ENCODE assay signal across 20 cellular contexts in the genomic region with DNA sequence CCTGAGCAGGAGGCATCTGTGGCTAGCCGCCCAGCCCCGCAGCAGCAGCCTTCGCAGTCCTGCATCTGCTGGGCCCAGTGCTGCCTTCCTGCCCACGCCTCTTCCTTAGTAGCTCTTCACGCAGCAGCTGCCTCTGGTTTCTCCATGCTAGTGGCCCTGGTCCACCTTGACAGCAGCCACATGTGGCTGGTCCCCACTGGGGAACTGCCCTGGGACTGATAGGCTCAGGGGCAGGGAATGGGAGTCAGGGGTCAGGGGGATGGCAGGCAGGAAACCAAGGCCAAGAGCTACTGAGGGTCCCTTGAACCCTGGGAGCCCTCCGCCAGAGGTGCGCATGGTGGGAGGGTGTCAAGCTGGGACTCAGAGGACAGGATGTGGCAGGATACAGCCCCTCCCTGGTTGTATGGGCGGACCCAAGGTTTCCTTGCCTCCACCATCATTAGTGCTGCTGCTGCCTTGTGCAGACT.
DNase-seq lines count a peak whose midpoint lies in the region; ATAC-seq and TF ChIP-seq lines count a peak whose summit lies in the region.
"Had no signal": no experiment of that assay in that cellular context is flagged by ENCODE, and none has a peak within 500 bp of the region (broad histone marks: within the 10 kb centered on the region; RNA-seq: fewer than 3 reads in every experiment).

No MANE protein-coding gene starts in this region.

- H3K36me3 ChIP-seq in Peyer's patch (no peaks in the 10 kb centered on the region), stomach (peaks cover 0 to 12% (median 6%) of the 10 kb centered on the region in 4 donors)

- intact Hi-C loops in stomach (cut with DNase I; ENCODE audit: low total_unique reads) = no loop called here

- ATAC-seq in GM19397 (IDR thresholded peaks at IDR 0.05; ENCODE audit: unreplicated experiment) (no peak), WTC11 (no peak)
- ATAC-seq: Panc1, T-helper 17 cell had no signal

- CTCF ChIA-PET in activated naive CD4-positive, alpha-beta T cell treated with anti-CD3 and anti-CD28 coated beads, Interleukin-2, amount 10 ng/mL, durations not matched to agents 7 days and 5 days (lab: Charles Lee) = interaction anchor here (1.0 to 4.2 kb wide), 5 partner anchors 10 to 578 kb away, joined by 3 to 32 read pairs (median 11); no protein-coding TSS in a partner anchor
- CTCF ChIA-PET in WTC11 (lab: Charles Lee) = interaction anchor here (0.6 to 4.9 kb wide), 3 partner anchors 28 to 730 kb away, joined by 4 to 52 read pairs (median 4); no protein-coding TSS in a partner anchor

- no peak overlapping the region for H3K27ac Mint-ChIP-seq in activated naive CD4-positive, alpha-beta T cell treated with anti-CD3 and anti-CD28 coated beads, Interleukin-2, amount 10 ng/mL, durations not matched to agents 7 days and 5 days
- no peak overlapping the region for H3K27ac Mint-ChIP-seq in WTC11
- H3K27ac Mint-ChIP-seq: activated CD4-positive, alpha-beta T cell treated with anti-CD3 and anti-CD28 coated beads, Interleukin-2, amount 10 ng/mL, durations not matched to agents 24 days and 14 days; activated naive CD4-positive, alpha-beta T cell treated with anti-CD3 and anti-CD28 coated beads for 36 hours; T-helper 17 cell had no signal

- H3K4me1 ChIP-seq in Peyer's patch (peaks cover 0 to 11% (median 0%) of the 10 kb centered on the region in 4 donors), stomach (peaks cover 3 to 20% (median 14%) of the 10 kb centered on the region in 4 donors)
- H3K4me1 ChIP-seq: ascending aorta had no signal

- no peak overlapping the region for H3K27ac ChIP-seq in Peyer's patch
- H3K27ac ChIP-seq in stomach = no peak overlapping the region
- H3K27ac ChIP-seq: ascending aorta, epithelial cell of prostate had no signal

- H3K4me3 ChIP-seq in Peyer's patch = no peak overlapping the region
- H3K4me3 ChIP-seq in stomach = no peak overlapping the region
- H3K4me3 ChIP-seq: ascending aorta had no signal

- TF ChIP-seq EP300 in stomach (IDR thresholded peaks at IDR 0.05) = no peak

- H3K9me3 Mint-ChIP-seq in activated naive CD4-positive, alpha-beta T cell treated with anti-CD3 and anti-CD28 coated beads, Interleukin-2, amount 10 ng/mL, durations not matched to agents 7 days and 5 days = no peaks in the 10 kb centered on the region
- H3K9me3 Mint-ChIP-seq in WTC11 = no peaks in the 10 kb centered on the region
- H3K9me3 Mint-ChIP-seq: activated CD4-positive, alpha-beta T cell treated with anti-CD3 and anti-CD28 coated beads, Interleukin-2, amount 10 ng/mL, durations not matched to agents 24 days and 14 days; activated naive CD4-positive, alpha-beta T cell treated with anti-CD3 and anti-CD28 coated beads for 36 hours; H9 had no signal

- no peak for TF ChIP-seq POLR2A in Peyer's patch (IDR thresholded peaks at IDR 0.05)
- TF ChIP-seq POLR2A in stomach (IDR thresholded peaks at IDR 0.05) = no peak

- H3K27me3 ChIP-seq in Peyer's patch (no peaks in the 10 kb centered on the region), stomach (no peaks in the 10 kb centered on the region)
- H3K27me3 ChIP-seq: ascending aorta had no signal

- H3K4me1 Mint-ChIP-seq in activated naive CD4-positive, alpha-beta T cell treated with anti-CD3 and anti-CD28 coated beads, Interleukin-2, amount 10 ng/mL, durations not matched to agents 7 days and 5 days = peaks cover 5% of the 10 kb centered on the region
- peaks cover 8% of the 10 kb centered on the region for H3K4me1 Mint-ChIP-seq in WTC11
- H3K4me1 Mint-ChIP-seq: T-helper 17 cell had no signal

- H3K9me3 ChIP-seq in Peyer's patch (no peaks in the 10 kb centered on the region), stomach (no peaks in the 10 kb centered on the region)
- H3K9me3 ChIP-seq: ascending aorta had no signal

- TF ChIP-seq CTCF in Peyer's patch (IDR thresholded peaks at IDR 0.05) (no peak), stomach (IDR thresholded peaks at IDR 0.05) (no peak), WTC11 (IDR thresholded peaks at IDR 0.05) (no peak)

- peaks cover 3% of the 10 kb centered on the region for H3K27me3 Mint-ChIP-seq in activated naive CD4-positive, alpha-beta T cell treated with anti-CD3 and anti-CD28 coated beads, Interleukin-2, amount 10 ng/mL, durations not matched to agents 7 days and 5 days
- no peaks in the 10 kb centered on the region for H3K27me3 Mint-ChIP-seq in WTC11 (ENCODE audit: low read depth)
- H3K27me3 Mint-ChIP-seq: activated CD4-positive, alpha-beta T cell treated with anti-CD3 and anti-CD28 coated beads, Interleukin-2, amount 10 ng/mL, durations not matched to agents 24 days and 14 days had no signal

- POLR2A ChIA-PET in WTC11 (lab: Charles Lee) = no interaction called here

- H3K36me3 Mint-ChIP-seq in activated naive CD4-positive, alpha-beta T cell treated with anti-CD3 and anti-CD28 coated beads, Interleukin-2, amount 10 ng/mL, durations not matched to agents 7 days and 5 days = no peaks in the 10 kb centered on the region
- no peaks in the 10 kb centered on the region for H3K36me3 Mint-ChIP-seq in WTC11

- DNase-seq in activated naive CD4-positive, alpha-beta T cell treated with anti-CD3 and anti-CD28 coated beads, Interleukin-2, amount 10 ng/mL, durations not matched to agents 7 days and 5 days = peak; percentile 22
- DNase-seq in activated naive CD4-positive, alpha-beta T cell treated with Interleukin-2 at 50 U/mL for 16 hours = no peak
- DNase-seq in Peyer's patch = peak in 2 of 3 donors; percentile 27 to 38
- peak; percentile 60 for DNase-seq in mesenteric fat pad (ENCODE audit: low spot score)
- peak; percentile 16 for DNase-seq in stomach
- no peak for DNase-seq in amygdala (lab: John Stamatoyannopoulos, UW)
- no peak for DNase-seq in WTC11 (ENCODE audit: low spot score)
- DNase-seq: activated CD4-positive, alpha-beta T cell treated with anti-CD3 and anti-CD28 coated beads, Interleukin-2, amount 10 ng/mL, durations not matched to agents 24 days and 14 days; activated naive CD4-positive, alpha-beta T cell treated with anti-CD3 and anti-CD28 coated beads for 36 hours; C1 segment of cervical spinal cord; H9; NCI-H1105 treated with DMSO at 0.1 percent for 48 hours; NCI-H2107; NCI-H446 treated with DMSO at 0.1 percent for 48 hours; stimulated activated CD4-positive, alpha-beta T cell treated with anti-CD3 and anti-CD28 coated beads, Interleukin-15, amount 100 ng/mL, for 24 hours had no signal

- 86 to 96% (median 94%) methylated on average over 8 of the region's 8 CpGs for WGBS in stomach, 5 donors

- no peak overlapping the region for H3K4me3 Mint-ChIP-seq in activated naive CD4-positive, alpha-beta T cell treated with anti-CD3 and anti-CD28 coated beads, Interleukin-2, amount 10 ng/mL, durations not matched to agents 7 days and 5 days
- no peak overlapping the region for H3K4me3 Mint-ChIP-seq in WTC11
- H3K4me3 Mint-ChIP-seq: activated CD4-positive, alpha-beta T cell treated with anti-CD3 and anti-CD28 coated beads, Interleukin-2, amount 10 ng/mL, durations not matched to agents 24 days and 14 days; activated naive CD4-positive, alpha-beta T cell treated with anti-CD3 and anti-CD28 coated beads for 36 hours; H9; T-helper 17 cell had no signal

TF ChIP-seq in WTC11, 78 proteins besides CTCF, POLR2A, EP300 and RAD21 (continues in another document):
- no peak for TF ChIP-seq SMAD3 (CRISPR knock-in tag; IDR thresholded peaks at IDR 0.05; ENCODE audit: borderline replicate concordance)
- no peak for TF ChIP-seq CREM (CRISPR knock-in tag; IDR thresholded peaks at IDR 0.05)
- TF ChIP-seq, protein P1, sequence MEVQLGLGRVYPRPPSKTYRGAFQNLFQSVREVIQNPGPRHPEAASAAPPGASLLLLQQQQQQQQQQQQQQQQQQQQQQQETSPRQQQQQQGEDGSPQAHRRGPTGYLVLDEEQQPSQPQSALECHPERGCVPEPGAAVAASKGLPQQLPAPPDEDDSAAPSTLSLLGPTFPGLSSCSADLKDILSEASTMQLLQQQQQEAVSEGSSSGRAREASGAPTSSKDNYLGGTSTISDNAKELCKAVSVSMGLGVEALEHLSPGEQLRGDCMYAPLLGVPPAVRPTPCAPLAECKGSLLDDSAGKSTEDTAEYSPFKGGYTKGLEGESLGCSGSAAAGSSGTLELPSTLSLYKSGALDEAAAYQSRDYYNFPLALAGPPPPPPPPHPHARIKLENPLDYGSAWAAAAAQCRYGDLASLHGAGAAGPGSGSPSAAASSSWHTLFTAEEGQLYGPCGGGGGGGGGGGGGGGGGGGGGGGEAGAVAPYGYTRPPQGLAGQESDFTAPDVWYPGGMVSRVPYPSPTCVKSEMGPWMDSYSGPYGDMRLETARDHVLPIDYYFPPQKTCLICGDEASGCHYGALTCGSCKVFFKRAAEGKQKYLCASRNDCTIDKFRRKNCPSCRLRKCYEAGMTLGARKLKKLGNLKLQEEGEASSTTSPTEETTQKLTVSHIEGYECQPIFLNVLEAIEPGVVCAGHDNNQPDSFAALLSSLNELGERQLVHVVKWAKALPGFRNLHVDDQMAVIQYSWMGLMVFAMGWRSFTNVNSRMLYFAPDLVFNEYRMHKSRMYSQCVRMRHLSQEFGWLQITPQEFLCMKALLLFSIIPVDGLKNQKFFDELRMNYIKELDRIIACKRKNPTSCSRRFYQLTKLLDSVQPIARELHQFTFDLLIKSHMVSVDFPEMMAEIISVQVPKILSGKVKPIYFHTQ (CRISPR knock-in tag; IDR thresholded peaks at IDR 0.05) = no peak
- TF ChIP-seq, protein P2, sequence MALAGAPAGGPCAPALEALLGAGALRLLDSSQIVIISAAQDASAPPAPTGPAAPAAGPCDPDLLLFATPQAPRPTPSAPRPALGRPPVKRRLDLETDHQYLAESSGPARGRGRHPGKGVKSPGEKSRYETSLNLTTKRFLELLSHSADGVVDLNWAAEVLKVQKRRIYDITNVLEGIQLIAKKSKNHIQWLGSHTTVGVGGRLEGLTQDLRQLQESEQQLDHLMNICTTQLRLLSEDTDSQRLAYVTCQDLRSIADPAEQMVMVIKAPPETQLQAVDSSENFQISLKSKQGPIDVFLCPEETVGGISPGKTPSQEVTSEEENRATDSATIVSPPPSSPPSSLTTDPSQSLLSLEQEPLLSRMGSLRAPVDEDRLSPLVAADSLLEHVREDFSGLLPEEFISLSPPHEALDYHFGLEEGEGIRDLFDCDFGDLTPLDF (CRISPR knock-in tag; IDR thresholded peaks at IDR 0.05) = no peak
- no peak for TF ChIP-seq HMGA2 (CRISPR knock-in tag; IDR thresholded peaks at IDR 0.05)
- no peak for TF ChIP-seq TP53 (CRISPR knock-in tag; IDR thresholded peaks at IDR 0.05)

Comparison
In these comparisons a context has a peak if more than half of its experiments do, and no peak if none do; other contexts are left out.
1. DNase-seq: peak in activated naive CD4-positive, alpha-beta T cell treated with anti-CD3 and anti-CD28 coated beads, Interleukin-2, amount 10 ng/mL, durations not matched to agents 7 days and 5 days (single experiment), Peyer's patch (2 of 3), mesenteric fat pad (single experiment) and stomach (single experiment); none in activated naive CD4-positive, alpha-beta T cell treated with Interleukin-2 at 50 U/mL for 16 hours (single experiment), amygdala (0 of 56) and WTC11 (single experiment).